Comparison of ENCODE assay signal across 8 cellular contexts in the genomic region with DNA sequence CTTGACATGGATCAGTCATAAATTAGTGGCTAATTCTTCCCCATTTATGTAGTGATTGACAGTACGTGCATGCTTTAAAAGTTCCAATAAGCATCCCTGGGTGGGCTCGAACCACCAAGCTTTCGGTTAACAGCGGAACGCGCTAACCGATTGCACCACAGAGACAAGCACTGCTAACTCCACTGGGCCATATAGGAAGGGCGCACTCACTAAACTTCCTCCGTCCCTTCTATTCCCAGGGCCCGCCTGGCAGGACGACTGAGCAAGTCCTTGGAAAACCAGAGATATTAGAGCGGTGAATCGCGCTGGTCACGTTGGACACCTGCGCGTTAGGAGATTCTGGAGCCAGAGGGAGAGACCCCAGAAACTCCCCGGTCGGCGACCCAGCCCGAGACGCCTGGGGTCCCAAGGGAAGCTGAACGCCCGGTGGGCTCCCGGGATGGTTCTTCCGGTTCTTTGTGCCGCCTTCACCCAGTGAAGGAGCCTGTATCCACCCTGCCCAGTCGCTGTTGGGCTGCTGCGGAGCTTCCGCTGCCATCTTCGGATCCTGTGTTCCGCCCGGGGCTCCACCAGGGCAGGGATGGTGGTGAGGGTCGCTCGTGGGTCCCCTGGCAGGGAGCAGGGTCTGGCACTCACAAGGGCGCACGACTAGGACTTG.
DNase-seq lines count a peak whose midpoint lies in the region; ATAC-seq and TF ChIP-seq lines count a peak whose summit lies in the region.
"Not testable (repeated sequence)": the region's sequence is repeated elsewhere in the genome, so short reads cannot be mapped to it uniquely, and the experiment has no call there.

No MANE protein-coding gene starts in this region.

- H3K27me3 Mint-ChIP-seq in T-helper 2 cell treated with Interferon-gamma antibody and Interleukin-4, amounts not matched to agents 5 μg/mL and 100 μg/mL, for 36 hours (ENCODE audit: low read depth); activated naive CD4-positive, alpha-beta T cell treated with anti-CD3 and anti-CD28 coated beads, Interleukin-2, amount 10 ng/mL, durations not matched to agents 7 days and 5 days; mesothelial cell of epicardium (ENCODE audit: low read depth): not testable (repeated sequence)

- not testable (repeated sequence) for TF ChIP-seq EP300 in sigmoid colon (IDR thresholded peaks at IDR 0.05)

- not testable (repeated sequence) for H3K4me1 Mint-ChIP-seq in T-helper 2 cell treated with Interferon-gamma antibody and Interleukin-4, amounts not matched to agents 5 μg/mL and 100 μg/mL, for 36 hours (ENCODE audit: low read depth); mesothelial cell of epicardium
- peaks cover 19% of the 10 kb centered on the region for H3K4me1 Mint-ChIP-seq in activated naive CD4-positive, alpha-beta T cell treated with anti-CD3 and anti-CD28 coated beads, Interleukin-2, amount 10 ng/mL, durations not matched to agents 7 days and 5 days

- H3K4me1 ChIP-seq in duodenal mucosa (ENCODE audit: control insufficient read depth in 1 of 2, insufficient read depth in 2 of 2, low read length in 2 of 2); right atrium auricular region; sigmoid colon; upper lobe of right lung: not testable (repeated sequence)

- H3K4me3 ChIP-seq in duodenal mucosa (ENCODE audit: low read depth in 1 of 2, low read length in 2 of 2) (peak overlapping the region; percentile 35 to 53), right atrium auricular region (peak overlapping the region; percentile 22 to 45), sigmoid colon (peak overlapping the region; percentile 16 to 45 (median 42)), upper lobe of right lung (peak overlapping the region; percentile 51)

- not testable (repeated sequence) for H3K9me3 Mint-ChIP-seq in T-helper 2 cell treated with Interferon-gamma antibody and Interleukin-4, amounts not matched to agents 5 μg/mL and 100 μg/mL, for 36 hours; activated naive CD4-positive, alpha-beta T cell treated with anti-CD3 and anti-CD28 coated beads, Interleukin-2, amount 10 ng/mL, durations not matched to agents 7 days and 5 days; mesothelial cell of epicardium

- not testable (repeated sequence) for H3K36me3 ChIP-seq in duodenal mucosa (ENCODE audit: control insufficient read depth in 1 of 2, insufficient read depth in 2 of 2, low read length in 2 of 2); right atrium auricular region; sigmoid colon; upper lobe of right lung

- CTCF ChIA-PET in activated naive CD4-positive, alpha-beta T cell treated with anti-CD3 and anti-CD28 coated beads, Interleukin-2, amount 10 ng/mL, durations not matched to agents 7 days and 5 days (lab: Charles Lee): not testable (repeated sequence)

- peak; percentile 84 for ATAC-seq in upper lobe of right lung

- not testable (repeated sequence) for H3K9me3 ChIP-seq in duodenal mucosa (ENCODE audit: control insufficient read depth in 1 of 2, low read length in 2 of 2); right atrium auricular region; sigmoid colon; upper lobe of right lung

- H3K9ac ChIP-seq in duodenal mucosa (ENCODE audit: low read depth in 1 of 2, low read length in 2 of 2): not testable (repeated sequence)

- not testable (repeated sequence) for H3K27ac ChIP-seq in duodenal mucosa (ENCODE audit: low read depth, low read length); right atrium auricular region; upper lobe of right lung
- H3K27ac ChIP-seq in sigmoid colon: peak overlapping the region; percentile 36 to 71 (median 70)

- intact Hi-C loops in sigmoid colon (cut with DNase I); upper lobe of right lung (cut with DNase I): not testable (repeated sequence)

- not testable (repeated sequence) for TF ChIP-seq CTCF in right atrium auricular region (IDR thresholded peaks at IDR 0.05); mesothelial cell of epicardium (IDR thresholded peaks at IDR 0.05; ENCODE audit: unreplicated experiment); sigmoid colon (IDR thresholded peaks at IDR 0.05); upper lobe of right lung (IDR thresholded peaks at IDR 0.05)

- 3 to 5% methylated on average over 28 to 30 of the region's 37 CpGs for WGBS in sigmoid colon, 2 donors

- H3K36me3 Mint-ChIP-seq in T-helper 2 cell treated with Interferon-gamma antibody and Interleukin-4, amounts not matched to agents 5 μg/mL and 100 μg/mL, for 36 hours (ENCODE audit: low read depth); mesothelial cell of epicardium: not testable (repeated sequence)
- H3K36me3 Mint-ChIP-seq in activated naive CD4-positive, alpha-beta T cell treated with anti-CD3 and anti-CD28 coated beads, Interleukin-2, amount 10 ng/mL, durations not matched to agents 7 days and 5 days: peaks cover 13% of the 10 kb centered on the region

- H3K4me3 Mint-ChIP-seq in T-helper 2 cell treated with Interferon-gamma antibody and Interleukin-4, amounts not matched to agents 5 μg/mL and 100 μg/mL, for 36 hours: peak overlapping the region; percentile 86
- H3K4me3 Mint-ChIP-seq in activated naive CD4-positive, alpha-beta T cell treated with anti-CD3 and anti-CD28 coated beads, Interleukin-2, amount 10 ng/mL, durations not matched to agents 7 days and 5 days: peak overlapping the region; percentile 73
- peak overlapping the region; percentile 77 for H3K4me3 Mint-ChIP-seq in mesothelial cell of epicardium

- TF ChIP-seq POLR2A in sigmoid colon (IDR thresholded peaks at IDR 0.05): not testable (repeated sequence)

- peak; percentile 51 for DNase-seq in ELF-1 (ENCODE audit: low read depth, low spot score)
- not testable (repeated sequence) for DNase-seq in T-helper 2 cell treated with Interferon-gamma antibody and Interleukin-4, amounts not matched to agents 5 μg/mL and 100 μg/mL, for 36 hours (ENCODE audit: low spot score); activated naive CD4-positive, alpha-beta T cell treated with anti-CD3 and anti-CD28 coated beads, Interleukin-2, amount 10 ng/mL, durations not matched to agents 7 days and 5 days; right atrium auricular region (ENCODE audit: low spot score); mesothelial cell of epicardium (ENCODE audit: low spot score in 2 of 2, unreplicated experiment in 2 of 2)
- DNase-seq in sigmoid colon: peak; percentile 56
- DNase-seq in upper lobe of right lung: peak; percentile 69

- not testable (repeated sequence) for H3K27me3 ChIP-seq in duodenal mucosa (ENCODE audit: control insufficient read depth in 1 of 2, insufficient read depth in 2 of 2, low read length in 2 of 2); right atrium auricular region; sigmoid colon; upper lobe of right lung

- not testable (repeated sequence) for H3K27ac Mint-ChIP-seq in T-helper 2 cell treated with Interferon-gamma antibody and Interleukin-4, amounts not matched to agents 5 μg/mL and 100 μg/mL, for 36 hours; activated naive CD4-positive, alpha-beta T cell treated with anti-CD3 and anti-CD28 coated beads, Interleukin-2, amount 10 ng/mL, durations not matched to agents 7 days and 5 days
- H3K27ac Mint-ChIP-seq in mesothelial cell of epicardium: peak overlapping the region; percentile 67
